ENCODE assay signal across 9 cellular contexts in the genomic region with DNA sequence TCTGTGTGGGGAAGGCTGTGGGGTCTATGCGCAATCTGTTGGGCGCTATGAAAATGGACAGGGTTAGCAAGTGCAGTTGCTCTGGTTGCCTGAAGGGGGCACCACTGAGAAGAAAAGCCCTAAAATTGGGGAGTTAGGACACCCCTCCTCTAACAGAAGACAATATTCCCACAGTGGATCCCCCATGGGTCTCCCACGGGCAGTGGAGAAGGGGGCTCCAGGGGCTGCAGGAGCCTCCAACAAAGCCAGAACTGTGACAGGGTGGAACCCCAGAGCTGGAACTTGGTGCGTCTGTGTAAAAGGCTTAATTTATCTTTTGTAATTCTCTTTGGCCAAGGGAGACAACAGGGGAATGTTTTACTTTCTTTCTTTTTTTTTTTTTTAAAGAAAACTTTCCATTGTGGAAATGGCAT. TPM values are rescaled to one million over a fixed set of nuclear protein-coding genes. Genes with fewer than 3 reads are reported as not detected.
DNase-seq lines count a peak whose midpoint lies in the region; ATAC-seq and TF ChIP-seq lines count a peak whose summit lies in the region.
"Had no signal": no experiment of that assay in that cellular context is flagged by ENCODE, and none has a peak within 500 bp of the region (broad histone marks: within the 10 kb centered on the region; RNA-seq: fewer than 3 reads in every experiment).

No MANE protein-coding gene starts in this region.

- CTCF ChIA-PET in BJ (lab: Yijun Ruan, JAX): interaction anchor here (0.6 to 27.3 kb wide), 17 partner anchors 8 to 274 kb away, joined by 3 to 584 read pairs (median 9); partner anchors contain the start of gene COL13A1

- no peak overlapping the region for H3K4me3 Mint-ChIP-seq in HFFc6
- H3K4me3 Mint-ChIP-seq in natural killer cell treated with Interleukin-12 subunit alpha and Interleukin-12 subunit beta and Interleukin-15 and Interleukin-18, amount 100 ng/mL, for 72 hours: no peak overlapping the region

- no peaks in the 10 kb centered on the region; the same call in 1 of the 2 replicates for H3K36me3 Mint-ChIP-seq in HFFc6 (ENCODE audit: low read depth)
- no peaks in the 10 kb centered on the region for H3K36me3 Mint-ChIP-seq in natural killer cell treated with Interleukin-12 subunit alpha and Interleukin-12 subunit beta and Interleukin-15 and Interleukin-18, amount 100 ng/mL, for 72 hours

- no peak overlapping the region for H3K4me3 ChIP-seq in BJ (ENCODE audit: low read depth, low read length)
- H3K4me3 ChIP-seq in coronary artery: no peak overlapping the region
- H3K4me3 ChIP-seq: HAP-1 had no signal

- DNase-seq in BJ (ENCODE audit: low read depth) (no peak), HFFc6 (no peak), coronary artery (ENCODE audit: low spot score) (no peak), AG08396 (ENCODE audit: low spot score) (no peak), NCI-H748 (lab: John Stamatoyannopoulos, UW; ENCODE audit: unreplicated experiment) (no peak), NCI-H2107 treated with DMSO at 0.1 percent for 48 hours (lab: John Stamatoyannopoulos, UW; ENCODE audit: unreplicated experiment) (no peak)
- peak; percentile 55 for DNase-seq in natural killer cell treated with Interleukin-12 subunit alpha and Interleukin-12 subunit beta and Interleukin-15 and Interleukin-18, amount 100 ng/mL, for 72 hours (ENCODE audit: low spot score)

- H3K27ac Mint-ChIP-seq in HFFc6: no peak overlapping the region
- H3K27ac Mint-ChIP-seq in natural killer cell treated with Interleukin-12 subunit alpha and Interleukin-12 subunit beta and Interleukin-15 and Interleukin-18, amount 100 ng/mL, for 72 hours: no peak overlapping the region

- H3K27ac ChIP-seq in coronary artery: peak overlapping the region; percentile 55 to 75

- H3K27me3 Mint-ChIP-seq in HFFc6 (ENCODE audit: insufficient read depth): peaks cover 27% of the 10 kb centered on the region
- H3K27me3 Mint-ChIP-seq in natural killer cell treated with Interleukin-12 subunit alpha and Interleukin-12 subunit beta and Interleukin-15 and Interleukin-18, amount 100 ng/mL, for 72 hours: peaks cover 9 to 11% of the 10 kb centered on the region in 2 donors

- H3K9me3 Mint-ChIP-seq in HFFc6: no peaks in the 10 kb centered on the region; the same call in 1 of the 2 replicates
- H3K9me3 Mint-ChIP-seq in natural killer cell treated with Interleukin-12 subunit alpha and Interleukin-12 subunit beta and Interleukin-15 and Interleukin-18, amount 100 ng/mL, for 72 hours: no peaks in the 10 kb centered on the region

- no peaks in the 10 kb centered on the region for H3K36me3 ChIP-seq in BJ (ENCODE audit: control insufficient read depth, insufficient read depth, low read length)
- H3K36me3 ChIP-seq: HAP-1 had no signal

- no peak for ATAC-seq in natural killer cell treated with Interleukin-12 subunit alpha and Interleukin-12 subunit beta and Interleukin-15 and Interleukin-18, amount 100 ng/mL, for 72 hours
- no peak for ATAC-seq in HG02798 (IDR thresholded peaks at IDR 0.05; ENCODE audit: poor library complexity, unreplicated experiment)

- TF ChIP-seq CTCF in BJ (IDR thresholded peaks at IDR 0.05; ENCODE audit: insufficient read depth, low read depth, low read length) (peak; percentile 83), HFFc6 (IDR thresholded peaks at IDR 0.05) (peak; percentile 93), coronary artery (IDR thresholded peaks at IDR 0.05) (peak; percentile 44)

- peaks cover 7% of the 10 kb centered on the region for H3K27me3 ChIP-seq in BJ (ENCODE audit: control insufficient read depth, insufficient read depth, low read length)

- H3K4me1 Mint-ChIP-seq in HFFc6 (ENCODE audit: low read depth): no peaks in the 10 kb centered on the region
- H3K4me1 Mint-ChIP-seq in natural killer cell treated with Interleukin-12 subunit alpha and Interleukin-12 subunit beta and Interleukin-15 and Interleukin-18, amount 100 ng/mL, for 72 hours (ENCODE audit: low read depth in 2 of 2): peaks cover 7 to 16% of the 10 kb centered on the region in 2 donors

- POLR2A ChIA-PET in BJ (lab: Charles Lee): no interaction called here

RNA-seq across cellular contexts. Expression of gene COL13A1, which starts 12.5 kb away (rescaled TPM):
- 9.8 and 11.9 TPM in 2 replicates for polyA plus RNA-seq in BJ (2011; rRNA removed)
- 2.3 and 2.9 TPM in 2 replicates for polyA minus RNA-seq in BJ (2011; rRNA and poly(A)+ RNA removed)
- 10 to 100 TPM; 33.5 to 46.6 (median 38.1) TPM for total RNA-seq in HFFc6 (2021; fragmentation: NEBNext Ultra II Directional; extraction: Animal tissue kit (Norgen Biotek cat#: 25700))
- not detected for total RNA-seq in natural killer cell treated with Interleukin-12 subunit alpha and Interleukin-12 subunit beta and Interleukin-15 and Interleukin-18, amount 100 ng/mL, for 72 hours

Comparison
In these comparisons a context has a peak if more than half of its experiments do, and no peak if none do; other contexts are left out.
1. RNA of gene COL13A1, which starts 12.5 kb away (total RNA-seq): 33.5 to 46.6 TPM in HFFc6; not detected in natural killer cell treated with Interleukin-12 subunit alpha and Interleukin-12 subunit beta and Interleukin-15 and Interleukin-18, amount 100 ng/mL, for 72 hours; every median in the first group is over 10 times any median in the second.
2. Peak in every context shown above with its lines, with median percentiles within 50 percentile points of each other: CTCF ChIP-seq.